Comparison of ENCODE assay signal across 18 cellular contexts in genomic region chr4:6447561-6448290, GRCh38. TPM values are rescaled to one million over a fixed set of nuclear protein-coding genes. Genes with fewer than 3 reads are reported as not detected.
"Had no signal": no experiment of that assay in that cellular context is flagged by ENCODE, and none has a peak within 500 bp of the region (broad histone marks: within the 10 kb centered on the region; RNA-seq: fewer than 3 reads in every experiment).

No MANE protein-coding gene starts in this region.

- H3K27ac Mint-ChIP-seq: activated naive CD4-positive, alpha-beta T cell treated with anti-CD3 and anti-CD28 coated beads, Interleukin-2, amount 50 U/mL, for 24 hours; activated T-cell treated with anti-CD3 and anti-CD28 coated beads, Interleukin-2, amount 50 U/mL, for 72 hours; stimulated activated memory B cell treated with anti-CD40 and anti-IgM and Interleukin-4, amounts not matched to agents 10 μg/mL and 1 μg/mL and 100 μg/mL, for 72 hours had no signal

- H3K27me3 ChIP-seq: colonic mucosa, ovary had no signal

- ATAC-seq: activated T-cell treated with anti-CD3 and anti-CD28 coated beads, Interleukin-2, amount 50 U/mL, for 72 hours; left lung; sciatic nerve; stimulated activated memory B cell treated with anti-CD40 and anti-IgM and Interleukin-4, amounts not matched to agents 10 μg/mL and 1 μg/mL and 100 μg/mL, for 72 hours had no signal

- H3K36me3 ChIP-seq: colonic mucosa, left lung, ovary, thoracic aorta, upper lobe of left lung had no signal

- H3K4me1 ChIP-seq: colonic mucosa, left lung, upper lobe of left lung had no signal

- H3K4me3 ChIP-seq: colonic mucosa, left lung, ovary, smooth muscle cell, thoracic aorta, upper lobe of left lung had no signal

- DNase-seq: activated CD8-positive, alpha-beta memory T cell treated with anti-CD3 and anti-CD28 coated beads for 24 hours; activated gamma-delta T cell; activated T-cell treated with anti-CD3 and anti-CD28 coated beads, Interleukin-2, amount 50 U/mL, for 72 hours; central memory CD4-positive, alpha-beta T cell; colonic mucosa; left lung; stimulated activated CD4-positive, alpha-beta T cell treated with anti-CD3 and anti-CD28 coated beads, Interleukin-4, amount 100 ng/mL, for 4 hours; T-helper 1 cell; T1000; upper lobe of left lung had no signal

- H3K4me1 Mint-ChIP-seq: activated naive CD4-positive, alpha-beta T cell treated with anti-CD3 and anti-CD28 coated beads, Interleukin-2, amount 50 U/mL, for 24 hours; stimulated activated memory B cell treated with anti-CD40 and anti-IgM and Interleukin-4, amounts not matched to agents 10 μg/mL and 1 μg/mL and 100 μg/mL, for 72 hours had no signal

- H3K27ac ChIP-seq: colonic mucosa, left lung, thoracic aorta, upper lobe of left lung had no signal

- H3K9me3 ChIP-seq: colonic mucosa, left lung, ovary, thoracic aorta, upper lobe of left lung had no signal

- H3K4me3 Mint-ChIP-seq: activated naive CD4-positive, alpha-beta T cell treated with anti-CD3 and anti-CD28 coated beads, Interleukin-2, amount 50 U/mL, for 24 hours; activated T-cell treated with anti-CD3 and anti-CD28 coated beads, Interleukin-2, amount 50 U/mL, for 72 hours; neural crest cell; stimulated activated memory B cell treated with anti-CD40 and anti-IgM and Interleukin-4, amounts not matched to agents 10 μg/mL and 1 μg/mL and 100 μg/mL, for 72 hours had no signal

- H3K36me3 Mint-ChIP-seq: activated naive CD4-positive, alpha-beta T cell treated with anti-CD3 and anti-CD28 coated beads, Interleukin-2, amount 50 U/mL, for 24 hours; stimulated activated memory B cell treated with anti-CD40 and anti-IgM and Interleukin-4, amounts not matched to agents 10 μg/mL and 1 μg/mL and 100 μg/mL, for 72 hours had no signal

- H3K4me2 ChIP-seq: smooth muscle cell had no signal

- H3K9me3 Mint-ChIP-seq: activated naive CD4-positive, alpha-beta T cell treated with anti-CD3 and anti-CD28 coated beads, Interleukin-2, amount 50 U/mL, for 24 hours; activated T-cell treated with anti-CD3 and anti-CD28 coated beads, Interleukin-2, amount 50 U/mL, for 72 hours; neural crest cell; stimulated activated memory B cell treated with anti-CD40 and anti-IgM and Interleukin-4, amounts not matched to agents 10 μg/mL and 1 μg/mL and 100 μg/mL, for 72 hours had no signal

RNA-seq across cellular contexts. Expression of gene PPP2R2C, which starts 24.7 kb away (rescaled TPM):
- total RNA-seq: activated T-cell treated with anti-CD3 and anti-CD28 coated beads, Interleukin-2, amount 50 U/mL, for 72 hours; pulmonary artery endothelial cell had no signal
